ENCODE assay signal across 21 cellular contexts in genomic region chr2:219709261-219709867, GRCh38.
"Had no signal": no experiment of that assay in that cellular context is flagged by ENCODE, and none has a peak within 500 bp of the region (broad histone marks: within the 10 kb centered on the region; RNA-seq: fewer than 3 reads in every experiment).

No MANE protein-coding gene starts in this region.

- H3K27ac ChIP-seq: coronary artery, esophagus squamous epithelium, pancreas, SJSA1, transverse colon had no signal

- H3K4me3 ChIP-seq: coronary artery, esophagus squamous epithelium, pancreas, SJSA1, transverse colon had no signal

- H3K4me1 ChIP-seq: pancreas, SJSA1, transverse colon had no signal

- DNase-seq: activated CD4-positive, alpha-beta T cell treated with anti-CD3 and anti-CD28 coated beads for 36 hours; activated CD8-positive, alpha-beta memory T cell treated with anti-CD3 and anti-CD28 coated beads, Interleukin-2, amount 50 U/mL, for 4 hours; activated CD8-positive, alpha-beta T cell treated with anti-CD3 and anti-CD28 coated beads, Interleukin-2, amount 10 ng/mL, durations not matched to agents 7 days and 5 days; activated gamma-delta T cell; activated T-cell treated with anti-CD3 and anti-CD28 coated beads, Interleukin-2, amount 50 U/mL, for 48 hours; esophagus squamous epithelium; foreskin fibroblast; immature natural killer cell; left colon; nephron progenitor cell; pancreas; small intestine; stimulated activated CD4-positive, alpha-beta T cell treated with anti-CD3 and anti-CD28 coated beads, Interleukin-4, amount 100 ng/mL, for 4 hours; stimulated activated CD8-positive, alpha-beta memory T cell treated with anti-CD3 and anti-CD28 coated beads, Interleukin-4, amount 100 ng/mL, for 48 hours; stimulated activated naive CD4-positive, alpha-beta T cell treated with Interleukin-2 at 50 U/mL for 16 hours; substantia nigra; T-helper 2 cell; transverse colon had no signal

- H3K27me3 ChIP-seq: esophagus squamous epithelium, pancreas, SJSA1 had no signal

- H3K9me3 ChIP-seq: esophagus squamous epithelium, pancreas, SJSA1, transverse colon had no signal

- ATAC-seq: activated CD4-positive, alpha-beta T cell treated with anti-CD3 and anti-CD28 coated beads for 36 hours; activated CD8-positive, alpha-beta T cell treated with anti-CD3 and anti-CD28 coated beads, Interleukin-2, amount 10 ng/mL, durations not matched to agents 7 days and 5 days; activated naive CD4-positive, alpha-beta T cell treated with anti-CD3 and anti-CD28 coated beads, Interleukin-2, amount 50 U/mL, for 72 hours; left colon had no signal

- H3K36me3 ChIP-seq: esophagus squamous epithelium, pancreas, SJSA1, transverse colon had no signal
